In the genomic region with DNA sequence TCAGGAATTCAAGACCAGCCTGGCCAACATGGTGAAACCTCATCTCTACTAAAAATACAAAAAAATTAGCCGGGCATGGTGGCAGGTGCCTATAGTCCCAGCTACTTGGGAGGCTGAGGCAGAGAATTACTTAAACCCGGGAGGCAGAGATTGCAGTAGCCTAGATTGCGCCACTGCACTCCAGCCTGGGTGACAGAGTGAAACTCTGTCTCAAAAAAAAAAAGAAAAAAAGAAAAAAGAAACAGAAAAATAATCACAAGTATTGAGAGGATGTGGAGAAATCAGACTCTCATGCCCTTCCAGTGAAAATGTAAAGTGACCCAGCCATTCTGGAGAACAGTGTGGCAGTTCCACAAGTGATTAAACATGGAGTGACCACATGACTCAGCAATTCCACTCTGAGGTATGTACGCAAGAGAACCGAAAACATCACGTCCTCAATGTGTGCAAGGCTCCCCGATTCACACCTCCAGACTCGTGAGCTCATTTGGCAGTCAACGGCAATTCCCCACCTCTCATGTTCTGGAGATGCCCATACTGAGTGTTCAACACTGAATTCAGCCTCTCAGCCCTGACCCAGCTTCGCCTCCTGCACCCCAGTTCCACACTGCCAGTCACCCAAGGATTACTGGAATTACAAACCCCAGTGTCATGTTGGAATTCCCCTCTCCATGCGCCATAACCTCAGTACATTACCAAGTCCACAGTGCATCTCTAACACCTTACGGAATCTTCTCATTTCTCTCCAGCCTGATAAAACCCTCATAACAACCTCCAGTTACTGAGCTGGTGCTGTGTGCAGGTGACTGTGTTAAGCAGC, we compare ENCODE assay signal across 8 cellular contexts. TPM values are rescaled to one million over a fixed set of nuclear protein-coding genes. Genes with fewer than 3 reads are reported as not detected.
DNase-seq lines count a peak whose midpoint lies in the region; ATAC-seq and TF ChIP-seq lines count a peak whose summit lies in the region.

No MANE protein-coding gene starts in this region.

- no peaks in the 10 kb centered on the region for H3F3A ChIP-seq in neural progenitor cell (ENCODE audit: low read depth)

- no peak for TF ChIP-seq CTCF in neural progenitor cell (IDR thresholded peaks at IDR 0.05)

- no peak overlapping the region for H4K8ac ChIP-seq in mesenchymal stem cell (ENCODE audit: low read length)

- H3K27ac ChIP-seq in mesenchymal stem cell (ENCODE audit: low read length, poor library complexity, severe bottlenecking) (no peak overlapping the region), neural progenitor cell (no peak overlapping the region)

- H3K36me3 ChIP-seq in mesenchymal stem cell (ENCODE audit: control insufficient read depth in 1 of 2, insufficient read depth in 2 of 2, low read depth in 1 of 2, low read length in 2 of 2): peaks cover 24% of the 10 kb centered on the region in 2 experiments
- no peaks in the 10 kb centered on the region for H3K36me3 ChIP-seq in neural progenitor cell

- peak overlapping the region in 1 of 2 experiments; percentile 5 for H3K14ac ChIP-seq in mesenchymal stem cell (ENCODE audit: low read length in 2 of 2)

- H3K18ac ChIP-seq in mesenchymal stem cell (ENCODE audit: low read depth in 1 of 2, low read length in 2 of 2): no peak overlapping the region

- H4K91ac ChIP-seq in mesenchymal stem cell (ENCODE audit: low read length): no peak overlapping the region

- H3K4me3 ChIP-seq in mesenchymal stem cell (ENCODE audit: insufficient read depth in 1 of 2, low read depth in 1 of 2, low read length in 2 of 2) (no peak overlapping the region), neural progenitor cell (no peak overlapping the region)

- H3K4me2 ChIP-seq in mesenchymal stem cell (ENCODE audit: low read length, poor library complexity, severe bottlenecking) (no peak overlapping the region), neural progenitor cell (no peak overlapping the region)

- peaks cover 1% of the 10 kb centered on the region for H3K36me3 Mint-ChIP-seq in neural progenitor cell

- no peak overlapping the region for H3K9ac ChIP-seq in mesenchymal stem cell (ENCODE audit: low read length)
- H3K9ac ChIP-seq in neural progenitor cell: no peak overlapping the region

- no peaks in the 10 kb centered on the region for H3K9me3 Mint-ChIP-seq in neural progenitor cell

- H2BK5ac ChIP-seq in mesenchymal stem cell (ENCODE audit: low read depth, low read length, poor library complexity, severe bottlenecking): no peak overlapping the region

- H3K4me1 ChIP-seq in mesenchymal stem cell (ENCODE audit: control insufficient read depth, insufficient read depth, low read depth, low read length) (peaks cover 3% of the 10 kb centered on the region), neural progenitor cell (no peaks in the 10 kb centered on the region)

- no peak overlapping the region for H3K4me3 Mint-ChIP-seq in neural progenitor cell

- no peak overlapping the region for H3K4ac ChIP-seq in mesenchymal stem cell (ENCODE audit: low read depth in 1 of 2, low read length in 2 of 2)

- H3K79me2 ChIP-seq in neural progenitor cell (ENCODE audit: low read depth): no peaks in the 10 kb centered on the region

- peaks cover 32% of the 10 kb centered on the region for H3K79me1 ChIP-seq in mesenchymal stem cell (replicated peaks; ENCODE audit: low read length, poor library complexity, severe bottlenecking)

- H2BK12ac ChIP-seq in mesenchymal stem cell (ENCODE audit: low read length in 2 of 2): no peak overlapping the region

- H3K9me3 ChIP-seq in mesenchymal stem cell (ENCODE audit: control insufficient read depth, low read length) (no peaks in the 10 kb centered on the region), neural progenitor cell (ENCODE audit: low read depth) (no peaks in the 10 kb centered on the region)

- peak; percentile 37 for DNase-seq in activated CD8-positive, alpha-beta memory T cell treated with anti-CD3 and anti-CD28 coated beads, Interleukin-2, amount 50 U/mL, for 24 hours (ENCODE audit: extremely low read depth)
- DNase-seq in mesenchymal stem cell (peak; percentile 57), DMS153 treated with DMSO at 0.1 percent for 48 hours (lab: John Stamatoyannopoulos, UW; ENCODE audit: unreplicated experiment) (no peak), NCI-H526 treated with DMSO at 0.1 percent for 48 hours (lab: John Stamatoyannopoulos, UW) (no peak), neural progenitor cell (ENCODE audit: low spot score) (no peak)

- peak; percentile 82 for ATAC-seq in GM19023 (IDR thresholded peaks at IDR 0.05; ENCODE audit: unreplicated experiment)
- peak; percentile 91 for ATAC-seq in HG02885 (IDR thresholded peaks at IDR 0.05; ENCODE audit: poor library complexity, unreplicated experiment)
- ATAC-seq in GM18861 (IDR thresholded peaks at IDR 0.05; ENCODE audit: unreplicated experiment): no peak

- no peaks in the 10 kb centered on the region for H3K27me3 ChIP-seq in mesenchymal stem cell (ENCODE audit: control insufficient read depth in 1 of 2, insufficient read depth in 1 of 2, low read length in 2 of 2)
- H3K27me3 ChIP-seq in neural progenitor cell: no peaks in the 10 kb centered on the region

- 88% methylated on average over 12 of the region's 12 CpGs for WGBS in mesenchymal stem cell

- no peak overlapping the region for H2BK120ac ChIP-seq in mesenchymal stem cell (ENCODE audit: low read depth, low read length)

- H3K27ac Mint-ChIP-seq in neural progenitor cell: no peak overlapping the region

- H2AFZ ChIP-seq in mesenchymal stem cell (ENCODE audit: low read depth, low read length) (no peak overlapping the region), neural progenitor cell (replicated peaks) (no peak overlapping the region)

- peaks cover 3% of the 10 kb centered on the region for H3K27me3 Mint-ChIP-seq in neural progenitor cell (ENCODE audit: insufficient read depth, low read depth)

- no peaks in the 10 kb centered on the region for H4K20me1 ChIP-seq in neural progenitor cell (ENCODE audit: low read depth)

- H3K4me1 Mint-ChIP-seq in neural progenitor cell: no peaks in the 10 kb centered on the region

- H2BK15ac ChIP-seq in mesenchymal stem cell (ENCODE audit: low read depth, poor library complexity, severe bottlenecking): no peak overlapping the region

- H3K23ac ChIP-seq in mesenchymal stem cell (ENCODE audit: low read length in 2 of 2): no peak overlapping the region

- H2AK5ac ChIP-seq in mesenchymal stem cell (ENCODE audit: low read length, severe bottlenecking): no peak overlapping the region

RNA-seq across cellular contexts. Expression of gene ACOX3, which starts 21.1 kb away (rescaled TPM):
- 10.4 TPM for polyA plus RNA-seq in mesenchymal stem cell (2013, experiment 1 of 2)
- polyA plus RNA-seq in mesenchymal stem cell (2013, experiment 2 of 2): 12.2 TPM
- total RNA-seq in neural progenitor cell (ENCODE audit: low replicate concordance): 14.0 and 20.1 TPM in 2 replicates

RNA-seq across cellular contexts. Expression of gene TRMT44, which starts 21.1 kb away (rescaled TPM):
- polyA plus RNA-seq in mesenchymal stem cell (2013, experiment 1 of 2): 3.7 TPM
- polyA plus RNA-seq in mesenchymal stem cell (2013, experiment 2 of 2): 3.6 TPM
- total RNA-seq in neural progenitor cell (ENCODE audit: low replicate concordance): 19.9 and 24.2 TPM in 2 replicates

Comparison
In these comparisons a context has a peak if more than half of its experiments do, and no peak if none do; other contexts are left out.
1. DNase-seq: peak in activated CD8-positive, alpha-beta memory T cell treated with anti-CD3 and anti-CD28 coated beads, Interleukin-2, amount 50 U/mL, for 24 hours (single experiment) and mesenchymal stem cell (single experiment); none in DMS153 treated with DMSO at 0.1 percent for 48 hours (single experiment), NCI-H526 treated with DMSO at 0.1 percent for 48 hours (single experiment) and neural progenitor cell (single experiment).